9 cellular contexts compared by ENCODE assay signal in the genomic region with DNA sequence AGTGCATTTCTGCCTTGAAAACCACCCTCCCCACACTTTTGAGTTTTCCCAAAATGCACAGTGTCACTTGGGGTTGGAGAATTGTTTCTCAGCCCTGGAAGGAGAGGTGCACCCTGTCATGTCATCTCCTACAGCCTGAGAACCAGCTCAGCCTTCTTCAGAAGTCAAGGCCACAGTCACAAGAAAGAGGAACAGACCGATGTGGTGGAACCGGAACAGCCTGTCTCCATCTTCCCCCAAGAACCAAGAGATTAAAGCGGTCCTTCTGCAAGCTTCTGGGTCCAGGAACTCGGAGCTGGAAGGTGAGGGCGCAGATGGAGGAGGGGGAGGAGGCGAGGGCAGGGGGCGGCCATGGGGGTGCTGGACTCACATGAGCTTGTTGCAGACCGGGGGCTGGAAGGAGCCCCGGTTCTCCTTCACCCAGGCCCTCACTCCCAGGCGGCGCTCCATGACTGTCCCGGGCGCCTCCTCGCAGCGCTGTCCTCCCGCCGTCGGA. TPM values are rescaled to one million over a fixed set of nuclear protein-coding genes. Genes with fewer than 3 reads are reported as not detected.
DNase-seq lines count a peak whose midpoint lies in the region; ATAC-seq and TF ChIP-seq lines count a peak whose summit lies in the region.
"Had no signal": no experiment of that assay in that cellular context is flagged by ENCODE, and none has a peak within 500 bp of the region (broad histone marks: within the 10 kb centered on the region; RNA-seq: fewer than 3 reads in every experiment).

No MANE protein-coding gene starts in this region.

- in situ Hi-C loops in mammary epithelial cell (cut with MboI; ENCODE audit: low sequenced_read_pairs in 2 of 2), result no loop called here

- H3K79me2 ChIP-seq in mammary epithelial cell (ENCODE audit: insufficient read depth, low read length), result no peaks in the 10 kb centered on the region

- H3K27ac ChIP-seq in HUES64 (ENCODE audit: low read depth, low read length), result no peak overlapping the region
- H3K27ac ChIP-seq in mammary epithelial cell (ENCODE audit: insufficient read depth, low read depth, low read length), result no peak overlapping the region
- H3K27ac ChIP-seq in lower lobe of right lung, result peak overlapping the region; percentile 81
- peak overlapping the region; percentile 65 to 94 (median 88) for H3K27ac ChIP-seq in tibial nerve

- H3K9me3 Mint-ChIP-seq in T-helper 1 cell treated with Interleukin-12 subunit alpha and Interleukin-12 subunit beta and Interleukin-4 antibody, amounts not matched to agents 30 μg/mL and 1 μg/mL, for 36 hours, result no peaks in the 10 kb centered on the region

- H3K27ac Mint-ChIP-seq in T-helper 1 cell treated with Interleukin-12 subunit alpha and Interleukin-12 subunit beta and Interleukin-4 antibody, amounts not matched to agents 30 μg/mL and 1 μg/mL, for 36 hours, result no peak overlapping the region

- no peak for TF ChIP-seq POLR2A in tibial nerve (IDR thresholded peaks at IDR 0.05)

- TF ChIP-seq EP300 in tibial nerve (IDR thresholded peaks at IDR 0.05), result no peak

- peak overlapping the region; percentile 77 for H3K4me3 Mint-ChIP-seq in T-helper 1 cell treated with Interleukin-12 subunit alpha and Interleukin-12 subunit beta and Interleukin-4 antibody, amounts not matched to agents 30 μg/mL and 1 μg/mL, for 36 hours

- WGBS in HUES64, result 12% methylated on average over 18 of the region's 18 CpGs
- WGBS in mammary epithelial cell (ENCODE audit: low coverage, missing lambda C conversion rate), result 27% methylated on average over 3 of the region's 18 CpGs
- WGBS in tibial nerve, 2 donors, result 8 to 12% methylated on average over 14 to 15 of the region's 18 CpGs

- H3K9ac ChIP-seq in HUES64 (ENCODE audit: low read depth, low read length) (peak overlapping the region; percentile 82), mammary epithelial cell (ENCODE audit: insufficient read depth, low read length) (no peak overlapping the region)

- TF ChIP-seq CTCF in mammary epithelial cell (conservative IDR thresholded peaks at IDR 0.05 in 1 of 2, IDR thresholded peaks at IDR 0.05 in 1 of 2; ENCODE audit: extremely low read depth in 1 of 2, insufficient read depth in 1 of 2, low read depth in 1 of 2, low read length in 2 of 2), result no peak
- TF ChIP-seq CTCF in lower lobe of right lung (IDR thresholded peaks at IDR 0.05), result no peak
- no peak for TF ChIP-seq CTCF in tibial nerve (IDR thresholded peaks at IDR 0.05)

- peaks cover 20% of the 10 kb centered on the region for H3K4me1 Mint-ChIP-seq in T-helper 1 cell treated with Interleukin-12 subunit alpha and Interleukin-12 subunit beta and Interleukin-4 antibody, amounts not matched to agents 30 μg/mL and 1 μg/mL, for 36 hours (ENCODE audit: low read depth)

- H3K4me2 ChIP-seq in mammary epithelial cell (ENCODE audit: insufficient read depth, low read depth, low read length), result peak overlapping the region; percentile 85

- H3K4me1 ChIP-seq in HUES64 (ENCODE audit: insufficient read depth, low read length) (peaks cover 16% of the 10 kb centered on the region), mammary epithelial cell (ENCODE audit: insufficient read depth, low read length) (peaks cover 18% of the 10 kb centered on the region), lower lobe of right lung (peaks cover 6% of the 10 kb centered on the region), tibial nerve (peaks cover 0 to 34% (median 12%) of the 10 kb centered on the region in 4 donors)

- peaks cover 3% of the 10 kb centered on the region for H3K36me3 Mint-ChIP-seq in T-helper 1 cell treated with Interleukin-12 subunit alpha and Interleukin-12 subunit beta and Interleukin-4 antibody, amounts not matched to agents 30 μg/mL and 1 μg/mL, for 36 hours (ENCODE audit: low read depth)

- H3K36me3 ChIP-seq in HUES64 (ENCODE audit: insufficient read depth, low read length) (no peaks in the 10 kb centered on the region), mammary epithelial cell (ENCODE audit: insufficient read depth, low read length) (no peaks in the 10 kb centered on the region), lower lobe of right lung (no peaks in the 10 kb centered on the region), tibial nerve (peaks cover 0 to 4% (median 0%) of the 10 kb centered on the region in 3 donors)

- no peaks in the 10 kb centered on the region for H3K9me3 ChIP-seq in HUES64 (ENCODE audit: insufficient read depth, low read depth, low read length)
- H3K9me3 ChIP-seq in mammary epithelial cell (replicated peaks; ENCODE audit: insufficient read depth, low read length), result no peaks in the 10 kb centered on the region
- no peaks in the 10 kb centered on the region for H3K9me3 ChIP-seq in lower lobe of right lung
- no peaks in the 10 kb centered on the region for H3K9me3 ChIP-seq in tibial nerve

- H4K20me1 ChIP-seq in mammary epithelial cell (ENCODE audit: insufficient read depth, low read length), result no peaks in the 10 kb centered on the region

- BruUV-seq in mammary epithelial cell (replicated peaks; lab: Mats Ljungman, UMichigan), result no TSS peak

- ATAC-seq in lower lobe of right lung, result peak; percentile 75
- no peak for ATAC-seq in HG03469 (IDR thresholded peaks at IDR 0.05; ENCODE audit: unreplicated experiment)

- peak overlapping the region; percentile 73 for H3K4me3 ChIP-seq in HUES64 (ENCODE audit: low read length)
- H3K4me3 ChIP-seq in mammary epithelial cell (replicated peaks in 1 of 3; ENCODE audit: insufficient read depth in 1 of 3, low read depth in 2 of 3, low read length in 3 of 3), result peak overlapping the region in 2 of 3 experiments; percentile 35 to 37
- H3K4me3 ChIP-seq in lower lobe of right lung, result peak overlapping the region; percentile 68
- H3K4me3 ChIP-seq in tibial nerve, result peak overlapping the region; percentile 49 to 76 (median 64)

- H3K27me3 ChIP-seq in HUES64 (ENCODE audit: insufficient read depth, low read length) (peaks cover 23% of the 10 kb centered on the region), mammary epithelial cell (ENCODE audit: insufficient read depth, low read length) (peaks cover 3% of the 10 kb centered on the region), lower lobe of right lung (ENCODE audit: low read depth) (no peaks in the 10 kb centered on the region), tibial nerve (no peaks in the 10 kb centered on the region)

- intact Hi-C loops in mammary epithelial cell (cut with micrococcal nuclease), result no loop called here
- intact Hi-C loops in lower lobe of right lung (cut with DNase I), result no loop called here

- DNase-seq in T-helper 1 cell (no peak), mammary epithelial cell (no peak), lower lobe of right lung (no peak), tibial nerve (ENCODE audit: low spot score in 2 of 2) (no peak), COLO829 (ENCODE audit: low spot score) (no peak)

- CTCF ChIA-PET in mammary epithelial cell (lab: Charles Lee; ENCODE audit: low non-redundant PET), result no interaction called here

- H2AFZ ChIP-seq in mammary epithelial cell (ENCODE audit: low read depth, low read length), result peak overlapping the region; percentile 94

- peaks cover 46% of the 10 kb centered on the region for H3K27me3 Mint-ChIP-seq in T-helper 1 cell treated with Interleukin-12 subunit alpha and Interleukin-12 subunit beta and Interleukin-4 antibody, amounts not matched to agents 30 μg/mL and 1 μg/mL, for 36 hours (ENCODE audit: low read depth)

- dilution Hi-C loops in mammary epithelial cell (cut with HindIII; ENCODE audit: low sequenced_read_pairs), result no loop called here

RNA-seq across cellular contexts. Expression of a gene that starts 0.2 kb away (rescaled TPM):
- 2.6 TPM for polyA plus RNA-seq in HUES64 (2013, experiment 1 of 2)
- polyA plus RNA-seq in HUES64 (2013, experiment 2 of 2), result 4.0 TPM
- total RNA-seq in mammary epithelial cell (under 1 TPM in 1 of 2 donors, not detected in 1; 0.67 TPM), lower lobe of right lung (6.1 TPM), tibial nerve (10 to 100 TPM in 1 of 4 donors, 1 to 10 TPM in 3; 5.9 to 24.1 (median 7.6) TPM)
- polyA plus RNA-seq in mammary epithelial cell, result not detected
- not detected for polyA minus RNA-seq in mammary epithelial cell

RNA-seq across cellular contexts. Expression of a gene that starts 28.2 kb away (rescaled TPM):
- polyA plus RNA-seq in HUES64 (2013, experiment 1 of 2), result 0.60 TPM
- polyA plus RNA-seq in HUES64 (2013, experiment 2 of 2), result 0.76 TPM
- total RNA-seq in mammary epithelial cell (under 1 TPM in 1 of 2 donors, not detected in 1; 0.17 TPM), lower lobe of right lung (1.9 TPM), tibial nerve (1 to 10 TPM in 3 of 4 donors, under 1 TPM in 1; 0.60 to 3.7 (median 1.3) TPM)
- not detected for polyA plus RNA-seq in mammary epithelial cell
- polyA minus RNA-seq in mammary epithelial cell, result not detected
- total RNA-seq: activated CD8-positive, alpha-beta memory T cell treated with anti-CD3 and anti-CD28 coated beads for 36 hours had no signal

Comparison
In these comparisons a context has a peak if more than half of its experiments do, and no peak if none do; other contexts are left out.
1. H3K27ac ChIP-seq: peak in lower lobe of right lung (single experiment) and tibial nerve (4 of 4); none in HUES64 (single experiment) and mammary epithelial cell (single experiment).
2. Peak in every context shown above with its lines, with median percentiles within 50 percentile points of each other: H3K4me3 ChIP-seq.